ENCODE assay signal across 1 cellular context in the genomic region with DNA sequence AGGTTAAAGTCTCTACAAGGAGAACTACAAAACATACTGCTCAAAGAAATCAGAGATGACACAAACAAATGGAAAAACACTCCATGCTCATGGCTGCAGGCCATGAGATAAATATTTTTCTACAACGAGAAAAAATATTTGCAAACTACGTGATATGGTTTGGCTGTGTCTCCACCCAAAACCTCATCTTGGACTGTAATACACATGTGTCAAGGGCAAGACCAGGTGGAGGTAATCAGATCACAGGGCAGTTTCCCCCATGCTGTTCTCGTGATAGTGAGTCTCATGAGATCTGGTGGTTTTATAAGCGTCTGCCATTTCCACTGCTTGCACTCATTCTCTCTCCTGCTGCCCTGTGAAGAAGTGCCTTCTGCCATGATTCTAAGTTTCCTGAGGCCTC.
TF ChIP-seq lines count a peak whose summit lies in the region.

No MANE protein-coding gene starts in this region.

TF ChIP-seq in WTC11, 78 proteins besides CTCF, POLR2A, EP300 and RAD21 (continued from another document):
- TF ChIP-seq, protein P1, sequence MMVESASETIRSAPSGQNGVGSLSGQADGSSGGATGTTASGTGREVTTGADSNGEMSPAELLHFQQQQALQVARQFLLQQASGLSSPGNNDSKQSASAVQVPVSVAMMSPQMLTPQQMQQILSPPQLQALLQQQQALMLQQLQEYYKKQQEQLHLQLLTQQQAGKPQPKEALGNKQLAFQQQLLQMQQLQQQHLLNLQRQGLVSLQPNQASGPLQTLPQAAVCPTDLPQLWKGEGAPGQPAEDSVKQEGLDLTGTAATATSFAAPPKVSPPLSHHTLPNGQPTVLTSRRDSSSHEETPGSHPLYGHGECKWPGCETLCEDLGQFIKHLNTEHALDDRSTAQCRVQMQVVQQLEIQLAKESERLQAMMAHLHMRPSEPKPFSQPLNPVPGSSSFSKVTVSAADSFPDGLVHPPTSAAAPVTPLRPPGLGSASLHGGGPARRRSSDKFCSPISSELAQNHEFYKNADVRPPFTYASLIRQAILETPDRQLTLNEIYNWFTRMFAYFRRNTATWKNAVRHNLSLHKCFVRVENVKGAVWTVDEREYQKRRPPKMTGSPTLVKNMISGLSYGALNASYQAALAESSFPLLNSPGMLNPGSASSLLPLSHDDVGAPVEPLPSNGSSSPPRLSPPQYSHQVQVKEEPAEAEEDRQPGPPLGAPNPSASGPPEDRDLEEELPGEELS (CRISPR knock-in tag; IDR thresholded peaks at IDR 0.05): no peak
- no peak for TF ChIP-seq PRRX2 (CRISPR knock-in tag; IDR thresholded peaks at IDR 0.05)
- TF ChIP-seq NR3C1 (CRISPR knock-in tag; conservative IDR thresholded peaks at IDR 0.05; ENCODE audit: low read depth): no peak
- TF ChIP-seq SOX15 (CRISPR knock-in tag; IDR thresholded peaks at IDR 0.05): no peak
- no peak for TF ChIP-seq ZNF423 (CRISPR knock-in tag; IDR thresholded peaks at IDR 0.05)
- TF ChIP-seq NFYB (CRISPR knock-in tag; conservative IDR thresholded peaks at IDR 0.05; ENCODE audit: low read depth): no peak
- no peak for TF ChIP-seq SMAD4 (CRISPR knock-in tag; IDR thresholded peaks at IDR 0.05)
- TF ChIP-seq, protein P2, sequence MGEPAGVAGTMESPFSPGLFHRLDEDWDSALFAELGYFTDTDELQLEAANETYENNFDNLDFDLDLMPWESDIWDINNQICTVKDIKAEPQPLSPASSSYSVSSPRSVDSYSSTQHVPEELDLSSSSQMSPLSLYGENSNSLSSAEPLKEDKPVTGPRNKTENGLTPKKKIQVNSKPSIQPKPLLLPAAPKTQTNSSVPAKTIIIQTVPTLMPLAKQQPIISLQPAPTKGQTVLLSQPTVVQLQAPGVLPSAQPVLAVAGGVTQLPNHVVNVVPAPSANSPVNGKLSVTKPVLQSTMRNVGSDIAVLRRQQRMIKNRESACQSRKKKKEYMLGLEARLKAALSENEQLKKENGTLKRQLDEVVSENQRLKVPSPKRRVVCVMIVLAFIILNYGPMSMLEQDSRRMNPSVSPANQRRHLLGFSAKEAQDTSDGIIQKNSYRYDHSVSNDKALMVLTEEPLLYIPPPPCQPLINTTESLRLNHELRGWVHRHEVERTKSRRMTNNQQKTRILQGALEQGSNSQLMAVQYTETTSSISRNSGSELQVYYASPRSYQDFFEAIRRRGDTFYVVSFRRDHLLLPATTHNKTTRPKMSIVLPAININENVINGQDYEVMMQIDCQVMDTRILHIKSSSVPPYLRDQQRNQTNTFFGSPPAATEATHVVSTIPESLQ (CRISPR knock-in tag; IDR thresholded peaks at IDR 0.05): no peak
- no peak for TF ChIP-seq RORB (CRISPR knock-in tag; IDR thresholded peaks at IDR 0.05)
